Comparison of ENCODE assay signal across 11 cellular contexts in genomic region chr10:3107426-3107961, GRCh38. TPM values are rescaled to one million over a fixed set of nuclear protein-coding genes. Genes with fewer than 3 reads are reported as not detected.
DNase-seq lines count a peak whose midpoint lies in the region; ATAC-seq and FAIRE-seq lines count a peak whose summit lies in the region.
"Had no signal": no experiment of that assay in that cellular context is flagged by ENCODE, and none has a peak within 500 bp of the region (broad histone marks: within the 10 kb centered on the region; RNA-seq: fewer than 3 reads in every experiment).

No MANE protein-coding gene starts in this region.

- DNase-seq in M059J (ENCODE audit: low read depth) = peak; percentile 90
- peak; percentile 39 for DNase-seq in cortex of kidney (lab: John Stamatoyannopoulos, UW)
- DNase-seq in left lobe of liver (ENCODE audit: low spot score) = peak; percentile 87
- DNase-seq in superior temporal gyrus (ENCODE audit: extremely low spot score) = peak; percentile 85
- DNase-seq in NCI-H146 (lab: John Stamatoyannopoulos, UW) = no peak
- DNase-seq in HTR-8/SVneo (ENCODE audit: insufficient read length, low spot score) = no peak
- DNase-seq in GDM1 (lab: John Stamatoyannopoulos, UW) = no peak
- DNase-seq: Karpas-422, naive B cell had no signal

- FAIRE-seq in HTR-8/SVneo (lab: Jason Lieb, UNC) = no peak

- ATAC-seq in left lobe of liver (peak; percentile 83), HG03432 (IDR thresholded peaks at IDR 0.05; ENCODE audit: unreplicated experiment) (no peak)
- ATAC-seq: stimulated activated effector memory CD8-positive, alpha-beta T cell treated with anti-CD3 and anti-CD28 coated beads, Interleukin-12 subunit alpha, Interleukin-12 subunit beta, amount 100 ng/mL, for 72 hours had no signal

RNA-seq across cellular contexts. Expression of gene PFKP, which starts 40.1 kb away (rescaled TPM):
- 104 and 158 TPM in 2 replicates for total RNA-seq in M059J (2014; rRNA removed; shearing (Covaris generic))
- 4.3 TPM for total RNA-seq in left lobe of liver

Comparison
In these comparisons a context has a peak if more than half of its experiments do, and no peak if none do; other contexts are left out.
1. DNase-seq: peak in M059J (single experiment), cortex of kidney (single experiment), left lobe of liver (single experiment) and superior temporal gyrus (single experiment); none in NCI-H146 (single experiment), HTR-8/SVneo (single experiment) and GDM1 (single experiment).
2. RNA of gene PFKP, which starts 40.1 kb away (total RNA-seq): 104 to 158 TPM in M059J; 4.3 TPM in left lobe of liver (single experiment); every median in the first group is over 10 times any median in the second.